9 cellular contexts compared by ENCODE assay signal in the genomic region with DNA sequence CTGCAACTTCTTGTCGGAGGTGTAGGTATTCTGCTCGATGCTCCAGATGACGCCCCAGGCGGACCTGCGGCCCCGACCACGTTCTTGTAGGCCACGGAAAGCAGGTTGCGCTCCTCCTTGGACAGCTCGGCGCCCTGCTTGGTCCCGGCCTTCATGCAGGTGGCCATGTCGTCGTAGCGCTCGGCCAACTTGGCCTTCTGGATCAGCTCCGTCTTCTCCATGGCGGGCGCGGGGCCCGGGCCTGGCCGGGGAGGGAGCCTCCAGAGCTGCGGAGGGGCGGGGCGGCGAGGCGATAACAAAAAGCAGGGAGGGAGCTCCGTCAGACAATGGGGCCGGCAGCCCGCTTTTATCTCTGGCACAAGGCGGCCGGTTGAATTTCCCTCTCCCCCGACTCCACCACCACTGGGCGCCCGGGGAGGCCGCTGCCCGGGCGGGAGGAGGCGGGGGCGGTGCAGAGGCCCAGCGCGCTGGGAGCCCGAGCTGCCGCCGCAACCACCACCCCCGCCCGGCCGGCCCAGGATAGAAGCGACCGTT. TPM values are rescaled to one million over a fixed set of nuclear protein-coding genes. Genes with fewer than 3 reads are reported as not detected.
DNase-seq lines count a peak whose midpoint lies in the region; ATAC-seq and TF ChIP-seq lines count a peak whose summit lies in the region.
"Had no signal": no experiment of that assay in that cellular context is flagged by ENCODE, and none has a peak within 500 bp of the region (broad histone marks: within the 10 kb centered on the region; RNA-seq: fewer than 3 reads in every experiment).

No MANE protein-coding gene starts in this region.

- peak overlapping the region; percentile 68 for H2AFZ ChIP-seq in hepatocyte

- H3K27me3 ChIP-seq in brain microvascular endothelial cell (replicated peaks) (no peaks in the 10 kb centered on the region), hepatocyte (no peaks in the 10 kb centered on the region), rectal smooth muscle tissue (ENCODE audit: control insufficient read depth, insufficient read depth, low read length) (no peaks in the 10 kb centered on the region)

- H3K4me1 ChIP-seq in hepatocyte (ENCODE audit: insufficient read depth), result no peaks in the 10 kb centered on the region
- peaks cover 3% of the 10 kb centered on the region for H3K4me1 ChIP-seq in rectal smooth muscle tissue (ENCODE audit: control insufficient read depth, insufficient read depth, low read length)

- H3K9me3 Mint-ChIP-seq in stimulated activated naive CD8-positive, alpha-beta T cell treated with anti-CD3 and anti-CD28 coated beads, Interleukin-15, amount 100 ng/mL, for 72 hours, result no peaks in the 10 kb centered on the region
- no peaks in the 10 kb centered on the region for H3K9me3 Mint-ChIP-seq in activated naive CD4-positive, alpha-beta T cell treated with anti-CD3 and anti-CD28 coated beads, Interleukin-2, amount 10 ng/mL, durations not matched to agents 7 days and 5 days
- H3K9me3 Mint-ChIP-seq: CD4-positive, alpha-beta T cell had no signal

- H3K27me3 Mint-ChIP-seq in stimulated activated naive CD8-positive, alpha-beta T cell treated with anti-CD3 and anti-CD28 coated beads, Interleukin-15, amount 100 ng/mL, for 72 hours, result peaks cover 24% of the 10 kb centered on the region
- H3K27me3 Mint-ChIP-seq in activated naive CD4-positive, alpha-beta T cell treated with anti-CD3 and anti-CD28 coated beads, Interleukin-2, amount 10 ng/mL, durations not matched to agents 7 days and 5 days, result peaks cover 13% of the 10 kb centered on the region

- no peaks in the 10 kb centered on the region for H4K20me1 ChIP-seq in hepatocyte (ENCODE audit: insufficient read depth, poor library complexity, severe bottlenecking)

- in situ Hi-C loops in brain microvascular endothelial cell (cut with HindIII; ENCODE audit: low pct_ligation_motif_present, low sequenced_read_pairs), result no loop called here

- H3K36me3 Mint-ChIP-seq in activated naive CD4-positive, alpha-beta T cell treated with anti-CD3 and anti-CD28 coated beads, Interleukin-2, amount 10 ng/mL, durations not matched to agents 7 days and 5 days, result no peaks in the 10 kb centered on the region

- 65% methylated on average over 19 of the region's 50 CpGs for WGBS in hepatocyte (ENCODE audit: low lambda C conversion rate, missing lambda C conversion rate)

- ATAC-seq in stimulated activated naive CD8-positive, alpha-beta T cell treated with anti-CD3 and anti-CD28 coated beads, Interleukin-15, amount 100 ng/mL, for 72 hours, result no peak
- ATAC-seq in HG03457 (IDR thresholded peaks at IDR 0.05; ENCODE audit: unreplicated experiment), result no peak

- DNase-seq in GM03348 (ENCODE audit: low spot score), result peak; percentile 48
- DNase-seq in brain microvascular endothelial cell, result no peak
- peak; percentile 39 for DNase-seq in hepatocyte (ENCODE audit: low spot score)
- DNase-seq in stimulated activated naive CD8-positive, alpha-beta T cell treated with anti-CD3 and anti-CD28 coated beads, Interleukin-15, amount 100 ng/mL, for 72 hours, result no peak
- no peak for DNase-seq in NCI-H446 treated with DMSO at 0.1 percent for 48 hours (lab: John Stamatoyannopoulos, UW)
- DNase-seq in activated naive CD4-positive, alpha-beta T cell treated with anti-CD3 and anti-CD28 coated beads, Interleukin-2, amount 10 ng/mL, durations not matched to agents 7 days and 5 days, result no peak
- DNase-seq: CD4-positive, alpha-beta T cell had no signal

- peak overlapping the region; percentile 45 for H3K4me3 ChIP-seq in brain microvascular endothelial cell (ENCODE audit: low read depth, low read length)
- no peak overlapping the region for H3K4me3 ChIP-seq in hepatocyte
- no peak overlapping the region for H3K4me3 ChIP-seq in rectal smooth muscle tissue (ENCODE audit: low read length)

- H3K4me2 ChIP-seq in hepatocyte, result peak overlapping the region; percentile 68

- H3K36me3 ChIP-seq in brain microvascular endothelial cell (replicated peaks) (no peaks in the 10 kb centered on the region), hepatocyte (replicated peaks; ENCODE audit: insufficient read depth, low read depth) (no peaks in the 10 kb centered on the region), rectal smooth muscle tissue (ENCODE audit: control insufficient read depth, insufficient read depth, low read length) (no peaks in the 10 kb centered on the region)

- H3K79me2 ChIP-seq in hepatocyte, result no peaks in the 10 kb centered on the region

- no peaks in the 10 kb centered on the region for H3K9me3 ChIP-seq in hepatocyte (ENCODE audit: low read depth)

- H3K9ac ChIP-seq in rectal smooth muscle tissue (ENCODE audit: low read length), result no peak overlapping the region

- H3K4me1 Mint-ChIP-seq in stimulated activated naive CD8-positive, alpha-beta T cell treated with anti-CD3 and anti-CD28 coated beads, Interleukin-15, amount 100 ng/mL, for 72 hours, result no peaks in the 10 kb centered on the region
- H3K4me1 Mint-ChIP-seq in activated naive CD4-positive, alpha-beta T cell treated with anti-CD3 and anti-CD28 coated beads, Interleukin-2, amount 10 ng/mL, durations not matched to agents 7 days and 5 days, result no peaks in the 10 kb centered on the region

- no peak overlapping the region for H3K4me3 Mint-ChIP-seq in stimulated activated naive CD8-positive, alpha-beta T cell treated with anti-CD3 and anti-CD28 coated beads, Interleukin-15, amount 100 ng/mL, for 72 hours
- no peak overlapping the region for H3K4me3 Mint-ChIP-seq in activated naive CD4-positive, alpha-beta T cell treated with anti-CD3 and anti-CD28 coated beads, Interleukin-2, amount 10 ng/mL, durations not matched to agents 7 days and 5 days
- H3K4me3 Mint-ChIP-seq: CD4-positive, alpha-beta T cell had no signal

- CTCF ChIA-PET in activated naive CD4-positive, alpha-beta T cell treated with anti-CD3 and anti-CD28 coated beads, Interleukin-2, amount 10 ng/mL, durations not matched to agents 7 days and 5 days (lab: Charles Lee), result no interaction called here

- no peaks in the 10 kb centered on the region for H3K9me2 ChIP-seq in hepatocyte (replicated peaks; ENCODE audit: insufficient read depth)

- no peak for TF ChIP-seq CTCF in brain microvascular endothelial cell (IDR thresholded peaks at IDR 0.05; ENCODE audit: low read depth, low read length, missing control alignments)
- no peak for TF ChIP-seq CTCF in hepatocyte (IDR thresholded peaks at IDR 0.05; ENCODE audit: poor library complexity)

- H3K27ac Mint-ChIP-seq in stimulated activated naive CD8-positive, alpha-beta T cell treated with anti-CD3 and anti-CD28 coated beads, Interleukin-15, amount 100 ng/mL, for 72 hours, result no peak overlapping the region
- H3K27ac Mint-ChIP-seq in activated naive CD4-positive, alpha-beta T cell treated with anti-CD3 and anti-CD28 coated beads, Interleukin-2, amount 10 ng/mL, durations not matched to agents 7 days and 5 days, result no peak overlapping the region
- H3K27ac Mint-ChIP-seq: CD4-positive, alpha-beta T cell had no signal

- no peak overlapping the region for H3K27ac ChIP-seq in brain microvascular endothelial cell
- no peak overlapping the region for H3K27ac ChIP-seq in hepatocyte
- H3K27ac ChIP-seq in rectal smooth muscle tissue (ENCODE audit: low read depth, low read length), result peak overlapping the region; percentile 68

RNA-seq across cellular contexts. Expression of a gene that starts 28.3 kb away (rescaled TPM):
- 0.40 and 0.84 TPM in 2 replicates for total RNA-seq in hepatocyte
- 0.11 and 0.22 TPM in 2 replicates for polyA plus RNA-seq in hepatocyte
- total RNA-seq: CD4-positive, alpha-beta T cell had no signal

Comparison
In these comparisons a context has a peak if more than half of its experiments do, and no peak if none do; other contexts are left out.
1. DNase-seq: peak in GM03348 (single experiment) and hepatocyte (single experiment); none in brain microvascular endothelial cell (single experiment), stimulated activated naive CD8-positive, alpha-beta T cell treated with anti-CD3 and anti-CD28 coated beads, Interleukin-15, amount 100 ng/mL, for 72 hours (0 of 2), NCI-H446 treated with DMSO at 0.1 percent for 48 hours (single experiment) and activated naive CD4-positive, alpha-beta T cell treated with anti-CD3 and anti-CD28 coated beads, Interleukin-2, amount 10 ng/mL, durations not matched to agents 7 days and 5 days (single experiment).